Comparison of ENCODE assay signal across 9 cellular contexts in the genomic region with DNA sequence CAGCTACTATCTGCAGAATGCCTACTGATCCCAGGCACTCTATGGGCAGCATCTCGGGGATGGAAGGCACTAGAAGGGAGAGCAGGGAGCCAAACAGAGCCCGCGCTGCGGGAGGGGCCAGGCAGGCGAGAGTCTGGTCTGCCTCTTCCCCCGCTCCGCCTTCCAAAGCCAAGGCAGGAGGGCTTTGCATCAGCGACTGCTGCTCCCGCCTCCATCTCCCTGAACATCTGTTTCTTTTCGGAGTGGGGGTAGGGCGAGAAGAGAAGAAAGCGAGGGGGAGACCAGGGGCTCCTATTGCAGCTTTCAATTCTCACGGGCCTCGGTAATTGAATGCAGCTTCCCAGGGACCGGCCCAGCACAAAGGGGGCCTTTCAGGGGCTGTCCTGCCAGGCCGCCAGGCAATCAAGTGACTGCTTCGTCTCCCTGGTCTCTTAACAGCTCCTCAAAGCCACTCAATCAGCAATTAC. TPM values are rescaled to one million over a fixed set of nuclear protein-coding genes. Genes with fewer than 3 reads are reported as not detected.
DNase-seq lines count a peak whose midpoint lies in the region; ATAC-seq and FAIRE-seq lines count a peak whose summit lies in the region.
"Had no signal": no experiment of that assay in that cellular context is flagged by ENCODE, and none has a peak within 500 bp of the region (broad histone marks: within the 10 kb centered on the region; RNA-seq: fewer than 3 reads in every experiment).

No MANE protein-coding gene starts in this region.

- no peak for FAIRE-seq in frontal cortex (lab: Jason Lieb, UNC)
- FAIRE-seq: GM12891 had no signal

- peak; percentile 93 for DNase-seq in D341Med (ENCODE audit: low spot score)
- peak; percentile 79 for DNase-seq in RPMI7951 (ENCODE audit: low read depth)
- DNase-seq in frontal cortex (ENCODE audit: low spot score in 2 of 2): peak; percentile 55 to 79
- peak; percentile 75 for DNase-seq in pons (ENCODE audit: low spot score)
- no peak for DNase-seq in cerebellar cortex (ENCODE audit: low spot score)

- ATAC-seq in GM18873 (IDR thresholded peaks at IDR 0.05; ENCODE audit: low FRiP score, unreplicated experiment) (no peak), GM18502 (IDR thresholded peaks at IDR 0.05; ENCODE audit: poor library complexity, unreplicated experiment) (no peak), HG03457 (IDR thresholded peaks at IDR 0.05; ENCODE audit: unreplicated experiment) (no peak)

RNA-seq across cellular contexts. Expression of a gene that starts 31.4 kb away (rescaled TPM):
- 12.9 and 16.5 TPM in 2 replicates for total RNA-seq in RPMI7951 (2014; rRNA removed; shearing (Covaris generic))
- 62.8 TPM for total RNA-seq in frontal cortex
